ENCODE assay signal across 27 cellular contexts in the genomic region with DNA sequence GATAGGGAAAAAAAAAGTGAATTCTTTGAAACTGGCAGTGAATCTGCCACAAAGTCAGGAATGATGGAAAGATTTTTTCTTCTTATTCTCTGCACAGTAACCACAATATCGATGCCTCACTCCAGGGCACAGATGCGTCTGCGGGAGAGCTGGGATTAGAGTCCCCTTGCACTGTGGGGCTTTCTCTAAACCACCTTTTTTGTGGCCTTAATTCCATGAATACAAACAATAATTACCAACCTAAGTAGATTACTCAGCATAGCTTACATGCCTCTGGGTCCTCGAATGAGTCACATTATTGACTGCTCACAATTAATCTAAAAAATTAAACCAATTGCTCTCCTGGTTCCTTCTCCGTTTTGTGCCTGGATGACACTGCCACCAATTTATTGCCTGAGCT.
DNase-seq lines count a peak whose midpoint lies in the region; ATAC-seq lines count a peak whose summit lies in the region.
"Had no signal": no experiment of that assay in that cellular context is flagged by ENCODE, and none has a peak within 500 bp of the region (broad histone marks: within the 10 kb centered on the region; RNA-seq: fewer than 3 reads in every experiment).

No MANE protein-coding gene starts in this region.

- H3K27me3 ChIP-seq in adipocyte (replicated peaks; ENCODE audit: control insufficient read depth, insufficient read depth, low read length), result peaks cover 3% of the 10 kb centered on the region
- no peaks in the 10 kb centered on the region for H3K27me3 ChIP-seq in mesendoderm (ENCODE audit: insufficient read depth, low read length, poor library complexity)
- H3K27me3 ChIP-seq: uterus had no signal

- H4K8ac ChIP-seq in mesendoderm (ENCODE audit: low read depth, low read length), result no peak overlapping the region

- no peak overlapping the region for H2BK15ac ChIP-seq in mesendoderm (replicated peaks; ENCODE audit: low read depth)

- H3K18ac ChIP-seq in mesendoderm (ENCODE audit: low read length), result no peak overlapping the region

- DNase-seq in AG08396 (ENCODE audit: low spot score) (peak; percentile 23), HT1080 (ENCODE audit: low read depth) (peak; percentile 5), adipocyte (ENCODE audit: low read depth) (peak; percentile 13), mesendoderm (no peak), midbrain (lab: John Stamatoyannopoulos, UW) (no peak), cortex of kidney (lab: John Stamatoyannopoulos, UW) (no peak), GM19240 (ENCODE audit: insufficient read length, low spot score) (no peak)
- DNase-seq: ACHN; activated B cell treated with CpG ODN at 0.5 μM for 24 hours; activated CD4-positive, alpha-beta memory T cell treated with anti-CD3 and anti-CD28 coated beads, Interleukin-2, amount 10 ng/mL, durations not matched to agents 7 days and 5 days; activated effector memory CD4-positive, alpha-beta T cell treated with Interleukin-2 at 50 U/mL for 16 hours; activated naive CD8-positive, alpha-beta T cell treated with anti-CD3 and anti-CD28 coated beads, Interleukin-2, amount 10 ng/mL, durations not matched to agents 7 days and 5 days; CD4-positive, CD25-positive, alpha-beta regulatory T cell; EL; heart right ventricle; left colon; mesenchymal stem cell; MM.1S; NCI-H1694; NCI-H2171; NCI-H524 treated with DMSO at 0.1 percent for 48 hours; stimulated activated CD4-positive, alpha-beta T cell treated with anti-CD3 and anti-CD28 coated beads, Interleukin-4, amount 100 ng/mL, for 1 hour; stimulated activated naive B cell treated with anti-CD40 and anti-IgM and Interleukin-4, amounts not matched to agents 10 μg/mL and 1 μg/mL and 100 μg/mL, for 72 hours; T-helper 9 cell; uterus had no signal

- H3K9me3 ChIP-seq in adipocyte (ENCODE audit: control insufficient read depth, low read length), result no peaks in the 10 kb centered on the region
- H3K9me3 ChIP-seq: heart right ventricle, uterus had no signal

- peaks cover 9% of the 10 kb centered on the region for H3K79me1 ChIP-seq in mesendoderm (ENCODE audit: low read length)

- no peaks in the 10 kb centered on the region for H3K36me3 ChIP-seq in adipocyte (ENCODE audit: control insufficient read depth, insufficient read depth, low read length, severe bottlenecking)
- H3K36me3 ChIP-seq in mesendoderm (ENCODE audit: control insufficient read depth, insufficient read depth, low read length), result no peaks in the 10 kb centered on the region
- H3K36me3 ChIP-seq: heart right ventricle, uterus had no signal

- peak overlapping the region; percentile 35 for H3K56ac ChIP-seq in mesendoderm (ENCODE audit: low read length)

- peak overlapping the region; percentile 36 for H2AK5ac ChIP-seq in mesendoderm (ENCODE audit: low read length)

- WGBS in mesendoderm (ENCODE audit: extremely low coverage, insufficient coverage, low lambda C conversion rate), result no CpG with 5 or more reads among the region's 5 CpGs

- H3K4me3 ChIP-seq in adipocyte (ENCODE audit: low read length) (no peak overlapping the region), mesendoderm (ENCODE audit: low read length) (no peak overlapping the region)
- H3K4me3 ChIP-seq: heart right ventricle, uterus had no signal

- no peak overlapping the region for H2BK120ac ChIP-seq in mesendoderm (ENCODE audit: low read depth, low read length)

- no peak overlapping the region for H3K4ac ChIP-seq in mesendoderm (ENCODE audit: low read depth, low read length)

- no peaks in the 10 kb centered on the region for H3K79me2 ChIP-seq in mesendoderm (ENCODE audit: control insufficient read depth, insufficient read depth, low read length)

- no peak overlapping the region for H3K27ac ChIP-seq in mesendoderm (ENCODE audit: low read depth, low read length)
- H3K27ac ChIP-seq: epithelial cell of prostate, heart right ventricle, uterus had no signal

- H3K23ac ChIP-seq in mesendoderm (ENCODE audit: low read length), result no peak overlapping the region

- H3K4me1 ChIP-seq in adipocyte (ENCODE audit: control insufficient read depth, insufficient read depth, low read length), result peaks cover 3% of the 10 kb centered on the region
- peaks cover 15% of the 10 kb centered on the region for H3K4me1 ChIP-seq in mesendoderm (ENCODE audit: control insufficient read depth, low read depth, low read length)
- H3K4me1 ChIP-seq: heart right ventricle, uterus had no signal

- ATAC-seq in GM19455 (IDR thresholded peaks at IDR 0.05; ENCODE audit: unreplicated experiment), result no peak
- ATAC-seq: heart right ventricle; left colon; stimulated activated naive B cell treated with anti-CD40 and anti-IgM and Interleukin-4, amounts not matched to agents 10 μg/mL and 1 μg/mL and 100 μg/mL, for 72 hours had no signal

- no peak overlapping the region for H4K5ac ChIP-seq in mesendoderm (ENCODE audit: low read length)

- no peak overlapping the region for H3K4me2 ChIP-seq in mesendoderm (ENCODE audit: low read length)

- H2BK5ac ChIP-seq in mesendoderm (ENCODE audit: low read length), result no peak overlapping the region

- H3K9ac ChIP-seq in adipocyte (ENCODE audit: low read length), result no peak overlapping the region
- H3K9ac ChIP-seq in mesendoderm (ENCODE audit: low read length), result no peak overlapping the region

Comparison
In these comparisons a context has a peak if more than half of its experiments do, and no peak if none do; other contexts are left out.
1. DNase-seq: peak in AG08396 (single experiment), HT1080 (single experiment) and adipocyte (single experiment); none in mesendoderm (single experiment), midbrain (single experiment), cortex of kidney (single experiment) and GM19240 (single experiment).